ENCODE assay signal across 1 cellular context in genomic region chr2:134206573-134206972, GRCh38.
TF ChIP-seq lines count a peak whose summit lies in the region.

No MANE protein-coding gene starts in this region.

TF ChIP-seq in HEK293, 187 proteins besides CTCF, POLR2A, EP300 and RAD21 (continued from another document):
- 0 out of 2 replicates have a peak, but pooled peaks have one; percentile 15 for TF ChIP-seq HIC1 (tag by site-specific recombination; IDR thresholded peaks at IDR 0.05)
- TF ChIP-seq ZBTB26 (tag by site-specific recombination; optimal IDR thresholded peaks at IDR 0.05), result no peak
- TF ChIP-seq ZBTB44 (tag by site-specific recombination; IDR thresholded peaks at IDR 0.05), result peak; percentile 61
- no peak for TF ChIP-seq ZNF624 (tag by site-specific recombination; IDR thresholded peaks at IDR 0.05)
- 0 out of 2 replicates have a peak, but pooled peaks have one; percentile 34 for TF ChIP-seq ZNF843 (tag by site-specific recombination; IDR thresholded peaks at IDR 0.05)
- peak; percentile 80 for TF ChIP-seq ZBTB48 (tag by site-specific recombination; IDR thresholded peaks at IDR 0.05)
- no peak for TF ChIP-seq ZNF280C (tag by site-specific recombination; IDR thresholded peaks at IDR 0.05)
- peak; percentile 43 for TF ChIP-seq ZNF366 (tag by site-specific recombination; conservative IDR thresholded peaks at IDR 0.05)
- 0 out of 2 replicates have a peak, but pooled peaks have one; percentile 42 for TF ChIP-seq ZEB2 (tag by site-specific recombination; IDR thresholded peaks at IDR 0.05)
- no peak for TF ChIP-seq ZNF148 (tag by site-specific recombination; IDR thresholded peaks at IDR 0.05; ENCODE audit: borderline replicate concordance)
- 0 out of 2 replicates have a peak, but pooled peaks have one; percentile 23 for TF ChIP-seq SP7 (tag by site-specific recombination; IDR thresholded peaks at IDR 0.05)
- TF ChIP-seq ZNF404 (tag by site-specific recombination; IDR thresholded peaks at IDR 0.05), result no peak
TF ChIP-seq in HEK293: peak in this region for 8.
